In the genomic region with DNA sequence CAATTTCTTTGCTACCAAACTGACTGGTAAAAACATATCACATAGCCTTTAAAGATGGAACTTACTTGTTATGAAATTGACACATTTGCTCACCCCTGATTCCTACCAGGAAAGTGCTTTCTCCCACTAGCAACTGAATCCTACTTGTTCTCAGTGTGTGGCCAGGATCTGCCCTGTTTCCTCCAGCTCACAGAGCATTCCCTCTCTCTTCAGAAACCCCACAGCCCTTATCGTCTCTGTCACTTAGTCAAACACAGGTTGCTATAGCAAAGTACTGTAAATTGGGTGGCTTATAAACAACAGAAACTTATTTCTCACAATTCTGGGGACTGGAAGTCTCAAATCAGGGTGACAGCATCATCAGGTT, we compare ENCODE assay signal across 18 cellular contexts.
DNase-seq lines count a peak whose midpoint lies in the region; ATAC-seq, FAIRE-seq and TF ChIP-seq lines count a peak whose summit lies in the region.
"Had no signal": no experiment of that assay in that cellular context is flagged by ENCODE, and none has a peak within 500 bp of the region (broad histone marks: within the 10 kb centered on the region; RNA-seq: fewer than 3 reads in every experiment).

No MANE protein-coding gene starts in this region.

- no peak for FAIRE-seq in RCC 7860 (lab: Jason Lieb, UNC)
- FAIRE-seq: GM19239, TTC549 had no signal

- H3K9me3 Mint-ChIP-seq in CD8-positive, alpha-beta memory T cell, result peaks cover 0 to 5% (median 0%) of the 10 kb centered on the region in 5 donors

- no peaks in the 10 kb centered on the region for H4K20me1 ChIP-seq in osteoblast (ENCODE audit: insufficient read depth, low read length)
- H4K20me1 ChIP-seq: BLaER1 treated with 17β-estradiol and CSF1 and Interleukin-3, amounts not matched to agents 10 nM and 100 nM had no signal

- no peak for DNase-seq in AG10803 (ENCODE audit: low read depth)
- peak; percentile 59 for DNase-seq in RCC 7860 (ENCODE audit: low spot score)
- DNase-seq in epithelial cell of prostate (ENCODE audit: low read depth, low spot score), result no peak
- DNase-seq in osteoblast (ENCODE audit: insufficient read length, low spot score, missing footprints), result no peak
- no peak for DNase-seq in NCI-H146 (lab: John Stamatoyannopoulos, UW)
- DNase-seq in CD8-positive, alpha-beta memory T cell, result no peak
- DNase-seq: cortex of kidney; Kasumi-1; NCI-H187 treated with DMSO at 0.1 percent for 48 hours; NCI-H526 treated with DMSO at 0.1 percent for 48 hours; Right ventricle myocardium superior; stimulated activated CD4-positive, alpha-beta T cell treated with anti-CD3 and anti-CD28 coated beads, Interleukin-4, amount 100 ng/mL, for 1 hour had no signal

- TF ChIP-seq CTCF in AG10803 (conservative IDR thresholded peaks at IDR 0.05; ENCODE audit: low read length) (no peak), osteoblast (IDR thresholded peaks at IDR 0.05; ENCODE audit: extremely low read depth, low read depth, low read length) (no peak)

- H3K27ac ChIP-seq in epithelial cell of prostate, result peak overlapping the region; percentile 76
- peak overlapping the region; percentile 98 for H3K27ac ChIP-seq in osteoblast (ENCODE audit: low read depth, low read length)
- no peak overlapping the region for H3K27ac ChIP-seq in CD8-positive, alpha-beta memory T cell (ENCODE audit: low read depth, low read length)
- H3K27ac ChIP-seq: BLaER1 treated with 17β-estradiol and CSF1 and Interleukin-3, amounts not matched to agents 10 nM and 100 nM had no signal

- CTCF ChIA-PET in CD8-positive, alpha-beta memory T cell (lab: Charles Lee), result no interaction called here

- H3K4me2 ChIP-seq in osteoblast (ENCODE audit: insufficient read depth, low read length), result peak overlapping the region; percentile 56
- H3K4me2 ChIP-seq: BLaER1 treated with 17β-estradiol and CSF1 and Interleukin-3, amounts not matched to agents 10 nM and 100 nM had no signal

- H3K4me3 ChIP-seq in AG10803 (ENCODE audit: low read length) (peak overlapping the region; percentile 2; the same call in 1 of the 2 replicates), osteoblast (ENCODE audit: insufficient read depth, low read length) (peak overlapping the region; percentile 5)
- H3K4me3 ChIP-seq in CD8-positive, alpha-beta memory T cell (ENCODE audit: low read length), result no peak overlapping the region
- H3K4me3 ChIP-seq: BLaER1 treated with 17β-estradiol and CSF1 and Interleukin-3, amounts not matched to agents 10 nM and 100 nM had no signal

- no peaks in the 10 kb centered on the region for H3K79me2 ChIP-seq in osteoblast (ENCODE audit: insufficient read depth, low read length)

- H3K4me1 Mint-ChIP-seq in CD8-positive, alpha-beta memory T cell, result no peaks in the 10 kb centered on the region

- no peaks in the 10 kb centered on the region for H3K36me3 ChIP-seq in osteoblast (ENCODE audit: insufficient read depth, low read length)
- no peaks in the 10 kb centered on the region for H3K36me3 ChIP-seq in CD8-positive, alpha-beta memory T cell (ENCODE audit: insufficient read depth, low read length)
- H3K36me3 ChIP-seq: BLaER1 treated with 17β-estradiol and CSF1 and Interleukin-3, amounts not matched to agents 10 nM and 100 nM had no signal

- no peaks in the 10 kb centered on the region for H3K36me3 Mint-ChIP-seq in CD8-positive, alpha-beta memory T cell
- H3K36me3 Mint-ChIP-seq: activated naive CD4-positive, alpha-beta T cell treated with anti-CD3 and anti-CD28 coated beads, Interleukin-2, amount 50 U/mL, for 72 hours had no signal

- peaks cover 40% of the 10 kb centered on the region for H3K4me1 ChIP-seq in osteoblast (ENCODE audit: insufficient read depth, low read length)
- no peaks in the 10 kb centered on the region for H3K4me1 ChIP-seq in CD8-positive, alpha-beta memory T cell (ENCODE audit: insufficient read depth, low read length)

- H3K27me3 Mint-ChIP-seq in CD8-positive, alpha-beta memory T cell, result peaks cover under 1 to 3% of the 10 kb centered on the region in 2 donors

- no peak overlapping the region for H3K4me3 Mint-ChIP-seq in CD8-positive, alpha-beta memory T cell

- H3K27ac Mint-ChIP-seq in CD8-positive, alpha-beta memory T cell, result no peak overlapping the region

- POLR2A ChIA-PET in CD8-positive, alpha-beta memory T cell (lab: Charles Lee), result no interaction called here

- ATAC-seq in HG03469 (IDR thresholded peaks at IDR 0.05; ENCODE audit: unreplicated experiment) (no peak), GM19397 (IDR thresholded peaks at IDR 0.05; ENCODE audit: unreplicated experiment) (no peak)

- H3K27me3 ChIP-seq in osteoblast (ENCODE audit: insufficient read depth, low read length), result no peaks in the 10 kb centered on the region
- no peaks in the 10 kb centered on the region for H3K27me3 ChIP-seq in CD8-positive, alpha-beta memory T cell (ENCODE audit: insufficient read depth, low read length, poor library complexity, severe bottlenecking)
- H3K27me3 ChIP-seq: BLaER1 treated with 17β-estradiol and CSF1 and Interleukin-3, amounts not matched to agents 10 nM and 100 nM had no signal

- H3K9me3 ChIP-seq in osteoblast (ENCODE audit: low read depth, low read length), result no peaks in the 10 kb centered on the region
- H3K9me3 ChIP-seq in CD8-positive, alpha-beta memory T cell (ENCODE audit: low read length), result no peaks in the 10 kb centered on the region
- H3K9me3 ChIP-seq: BLaER1 treated with 17β-estradiol and CSF1 and Interleukin-3, amounts not matched to agents 10 nM and 100 nM had no signal

- H2AFZ ChIP-seq in osteoblast (ENCODE audit: low read length), result no peak overlapping the region
